In the genomic region with DNA sequence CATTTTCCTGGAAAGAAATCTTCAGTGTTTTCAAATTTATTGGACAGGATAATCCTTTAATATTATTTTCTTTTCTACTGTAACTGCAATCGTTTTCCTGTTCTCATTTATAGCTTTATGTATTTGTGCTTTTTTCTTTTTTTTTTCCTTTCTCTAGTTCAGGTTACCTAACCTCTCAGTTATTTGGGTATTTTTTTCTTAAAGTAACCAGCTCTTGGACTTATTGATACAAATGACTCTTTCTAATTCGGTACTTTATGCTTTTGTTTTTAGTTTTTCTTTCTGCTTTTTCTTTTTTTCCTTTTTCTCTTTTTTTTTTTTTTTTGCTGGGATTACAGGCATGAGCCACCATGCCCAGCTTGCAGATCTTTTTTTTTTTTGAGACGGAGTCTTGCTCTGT, we compare ENCODE assay signal across 27 cellular contexts.
"Had no signal": no experiment of that assay in that cellular context is flagged by ENCODE, and none has a peak within 500 bp of the region (broad histone marks: within the 10 kb centered on the region; RNA-seq: fewer than 3 reads in every experiment).

No MANE protein-coding gene starts in this region.

- H3K27me3 ChIP-seq: adrenal gland, brain microvascular endothelial cell, neutrophil, right atrium auricular region, stomach, tibial artery had no signal

- H3K4me1 Mint-ChIP-seq: activated naive CD8-positive, alpha-beta T cell treated with anti-CD3 and anti-CD28 coated beads for 36 hours; memory B cell; stimulated activated naive B cell treated with anti-CD40 and anti-IgM and Interleukin-4, amounts not matched to agents 10 μg/mL and 1 μg/mL and 100 μg/mL, for 72 hours had no signal

- H3K36me3 Mint-ChIP-seq: activated naive CD8-positive, alpha-beta T cell treated with anti-CD3 and anti-CD28 coated beads for 36 hours; memory B cell; stimulated activated naive B cell treated with anti-CD40 and anti-IgM and Interleukin-4, amounts not matched to agents 10 μg/mL and 1 μg/mL and 100 μg/mL, for 72 hours had no signal

- H3K27me3 Mint-ChIP-seq: activated naive CD8-positive, alpha-beta T cell treated with anti-CD3 and anti-CD28 coated beads for 36 hours; stimulated activated naive B cell treated with anti-CD40 and anti-IgM and Interleukin-4, amounts not matched to agents 10 μg/mL and 1 μg/mL and 100 μg/mL, for 72 hours had no signal

- H3K27ac Mint-ChIP-seq: activated naive CD8-positive, alpha-beta T cell treated with anti-CD3 and anti-CD28 coated beads for 36 hours; memory B cell; stimulated activated naive B cell treated with anti-CD40 and anti-IgM and Interleukin-4, amounts not matched to agents 10 μg/mL and 1 μg/mL and 100 μg/mL, for 72 hours; T-helper 2 cell treated with Interferon-gamma antibody and Interleukin-4, amounts not matched to agents 5 μg/mL and 100 μg/mL, for 36 hours had no signal

- H3K27ac ChIP-seq: adrenal gland, brain microvascular endothelial cell, neutrophil, parathyroid adenoma, right atrium auricular region, stomach had no signal

- H3K4me3 ChIP-seq: adrenal gland, mucosa of descending colon, right atrium auricular region, stomach, tibial artery had no signal

- H3K9ac ChIP-seq: parathyroid adenoma had no signal

- H3K9me3 Mint-ChIP-seq: activated naive CD8-positive, alpha-beta T cell treated with anti-CD3 and anti-CD28 coated beads for 36 hours; memory B cell; stimulated activated naive B cell treated with anti-CD40 and anti-IgM and Interleukin-4, amounts not matched to agents 10 μg/mL and 1 μg/mL and 100 μg/mL, for 72 hours; T-helper 2 cell treated with Interferon-gamma antibody and Interleukin-4, amounts not matched to agents 5 μg/mL and 100 μg/mL, for 36 hours had no signal

- DNase-seq: activated CD4-positive, alpha-beta T cell treated with anti-CD3 and anti-CD28 coated beads for 4 hours; activated CD4-positive, alpha-beta T cell treated with anti-CD3 and anti-CD28 coated beads, Interleukin-2, amount 50 U/mL, for 4 hours; activated effector memory CD4-positive, alpha-beta T cell treated with Interleukin-2 at 50 U/mL for 16 hours; activated naive CD4-positive, alpha-beta T cell treated with Interleukin-2 at 50 U/mL for 16 hours; activated naive CD8-positive, alpha-beta T cell treated with anti-CD3 and anti-CD28 coated beads for 36 hours; adrenal gland; aorta; brain microvascular endothelial cell; caudate nucleus; foreskin fibroblast; head of caudate nucleus; hippocampal formation; kidney; mucosa of descending colon; nephron progenitor cell; stimulated activated CD4-positive, alpha-beta T cell treated with anti-CD3 and anti-CD28 coated beads, Interleukin-15, amount 100 ng/mL, for 24 hours; stimulated activated CD4-positive, alpha-beta T cell treated with anti-CD3 and anti-CD28 coated beads, Interleukin-2, amount 100 ng/mL, for 24 hours; stimulated activated naive B cell treated with anti-CD40 and anti-IgM and Interleukin-4, amounts not matched to agents 10 μg/mL and 1 μg/mL and 100 μg/mL, for 72 hours; stomach; T-helper 1 cell; tibial artery had no signal

- ATAC-seq: esophagus mucosa; mucosa of descending colon; stimulated activated naive B cell treated with anti-CD40 and anti-IgM and Interleukin-4, amounts not matched to agents 10 μg/mL and 1 μg/mL and 100 μg/mL, for 72 hours had no signal

- H3K4me3 Mint-ChIP-seq: activated naive CD8-positive, alpha-beta T cell treated with anti-CD3 and anti-CD28 coated beads for 36 hours; memory B cell; nephron progenitor cell; stimulated activated naive B cell treated with anti-CD40 and anti-IgM and Interleukin-4, amounts not matched to agents 10 μg/mL and 1 μg/mL and 100 μg/mL, for 72 hours; T-helper 2 cell treated with Interferon-gamma antibody and Interleukin-4, amounts not matched to agents 5 μg/mL and 100 μg/mL, for 36 hours had no signal

- H3K36me3 ChIP-seq: adrenal gland, brain microvascular endothelial cell, neutrophil, right atrium auricular region, stomach, tibial artery had no signal

- H3K4me1 ChIP-seq: parathyroid adenoma had no signal

- H3K9me3 ChIP-seq: adrenal gland, mucosa of descending colon, neutrophil, right atrium auricular region, stomach, tibial artery had no signal
